ENCODE assay signal across 2 cellular contexts in genomic region chr1:54138994-54139393, GRCh38.
TF ChIP-seq lines count a peak whose summit lies in the region.

No MANE protein-coding gene starts in this region.

TF ChIP-seq in HEK293, 187 proteins besides CTCF, POLR2A, EP300 and RAD21:
- no peak for TF ChIP-seq ZNF169 (tag by site-specific recombination; IDR thresholded peaks at IDR 0.05)
- TF ChIP-seq ZSCAN18 (tag by site-specific recombination; IDR thresholded peaks at IDR 0.05), result no peak
- TF ChIP-seq, protein P1, sequence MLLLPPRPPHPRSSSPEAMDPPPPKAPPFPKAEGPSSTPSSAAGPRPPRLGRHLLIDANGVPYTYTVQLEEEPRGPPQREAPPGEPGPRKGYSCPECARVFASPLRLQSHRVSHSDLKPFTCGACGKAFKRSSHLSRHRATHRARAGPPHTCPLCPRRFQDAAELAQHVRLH (tag by site-specific recombination; IDR thresholded peaks at IDR 0.05), result peak; percentile 68; the same call in 1 of the 2 replicates
- no peak for TF ChIP-seq KLF10 (tag by site-specific recombination; IDR thresholded peaks at IDR 0.05)
- no peak for TF ChIP-seq ZNF132 (tag by site-specific recombination; IDR thresholded peaks at IDR 0.05; ENCODE audit: borderline replicate concordance)
- no peak for TF ChIP-seq OVOL3 (tag by site-specific recombination; IDR thresholded peaks at IDR 0.05)
- TF ChIP-seq GFI1B (tag by site-specific recombination; IDR thresholded peaks at IDR 0.05), result no peak

TF ChIP-seq in H1, 55 proteins besides CTCF, POLR2A, EP300 and RAD21:
- TF ChIP-seq KDM1A (IDR thresholded peaks at IDR 0.05; ENCODE audit: borderline replicate concordance, low read length), result peak; percentile 28; the same call in 1 of the 2 replicates
- TF ChIP-seq, protein P2, sequence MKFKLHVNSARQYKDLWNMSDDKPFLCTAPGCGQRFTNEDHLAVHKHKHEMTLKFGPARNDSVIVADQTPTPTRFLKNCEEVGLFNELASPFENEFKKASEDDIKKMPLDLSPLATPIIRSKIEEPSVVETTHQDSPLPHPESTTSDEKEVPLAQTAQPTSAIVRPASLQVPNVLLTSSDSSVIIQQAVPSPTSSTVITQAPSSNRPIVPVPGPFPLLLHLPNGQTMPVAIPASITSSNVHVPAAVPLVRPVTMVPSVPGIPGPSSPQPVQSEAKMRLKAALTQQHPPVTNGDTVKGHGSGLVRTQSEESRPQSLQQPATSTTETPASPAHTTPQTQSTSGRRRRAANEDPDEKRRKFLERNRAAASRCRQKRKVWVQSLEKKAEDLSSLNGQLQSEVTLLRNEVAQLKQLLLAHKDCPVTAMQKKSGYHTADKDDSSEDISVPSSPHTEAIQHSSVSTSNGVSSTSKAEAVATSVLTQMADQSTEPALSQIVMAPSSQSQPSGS (IDR thresholded peaks at IDR 0.05; ENCODE audit: low read length), result no peak
